ENCODE assay signal across 17 cellular contexts in the genomic region with DNA sequence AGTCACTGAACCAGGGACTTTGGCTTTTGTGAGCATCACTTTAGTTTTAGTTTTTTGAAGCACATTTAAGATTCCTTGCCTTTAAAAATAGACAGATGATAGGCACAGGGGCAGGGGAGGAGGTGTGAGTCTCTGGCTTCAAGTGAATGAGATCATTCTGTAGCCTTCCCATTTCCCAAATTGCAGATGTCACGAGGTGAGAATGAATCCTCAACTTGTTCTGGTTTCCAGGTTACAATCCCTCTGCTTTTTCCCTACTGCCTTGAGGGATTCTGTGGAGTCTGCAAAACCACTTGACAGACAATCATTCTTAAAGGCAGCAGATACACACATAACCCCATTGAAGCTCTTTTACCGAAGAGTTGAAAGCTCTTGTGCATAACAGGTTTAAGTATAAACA.
A peak's percentile ranks its signal among the peaks of the same experiment; 100 is the strongest.
DNase-seq lines count a peak whose midpoint lies in the region; ATAC-seq and TF ChIP-seq lines count a peak whose summit lies in the region.
"Had no signal": no experiment of that assay in that cellular context is flagged by ENCODE, and none has a peak within 500 bp of the region (broad histone marks: within the 10 kb centered on the region; RNA-seq: fewer than 3 reads in every experiment).

No MANE protein-coding gene starts in this region.

- no peak overlapping the region for H3K9ac ChIP-seq in mammary epithelial cell (ENCODE audit: insufficient read depth, low read length)
- H3K9ac ChIP-seq: BLaER1 had no signal

- intact Hi-C loops in mammary epithelial cell (cut with micrococcal nuclease): no loop called here
- intact Hi-C loops in MCF 10A (cut with micrococcal nuclease): no loop called here

- dilution Hi-C loops in mammary epithelial cell (cut with HindIII; ENCODE audit: low sequenced_read_pairs): no loop called here

- CTCF ChIA-PET in mammary epithelial cell (lab: Charles Lee; ENCODE audit: low non-redundant PET) (no interaction called here), MCF 10A (lab: Yijun Ruan, JAX) (interaction anchor here (0.9 to 1.0 kb wide), 2 partner anchors 9 to 31 kb away, joined by 3 to 4 read pairs; no protein-coding TSS in a partner anchor), T-cell (lab: Charles Lee) (no interaction called here)

- no peaks in the 10 kb centered on the region for H3K36me3 ChIP-seq in mammary epithelial cell (ENCODE audit: insufficient read depth, low read length)
- H3K36me3 ChIP-seq: BLaER1 had no signal

- BruUV-seq in mammary epithelial cell (replicated peaks; lab: Mats Ljungman, UMichigan): no TSS peak
- BruUV-seq in MCF 10A (replicated peaks; lab: Mats Ljungman, UMichigan): no TSS peak

- no peak overlapping the region for H2AFZ ChIP-seq in mammary epithelial cell (ENCODE audit: low read depth, low read length)

- POLR2A ChIA-PET in MCF 10A (lab: Yijun Ruan, JAX): no interaction called here
- POLR2A ChIA-PET in T-cell (lab: Charles Lee): no interaction called here

- H3K9me3 Mint-ChIP-seq in MCF 10A (ENCODE audit: unreplicated experiment) (no peaks in the 10 kb centered on the region), T-cell (no peaks in the 10 kb centered on the region)
- H3K9me3 Mint-ChIP-seq: CD4-positive, alpha-beta memory T cell; H9 had no signal

- no peak overlapping the region for H3K27ac ChIP-seq in mammary epithelial cell (ENCODE audit: insufficient read depth, low read depth, low read length)
- H3K27ac ChIP-seq: BLaER1 had no signal

- H3K27ac Mint-ChIP-seq in MCF 10A (ENCODE audit: low read depth, unreplicated experiment) (no peak overlapping the region), T-cell (no peak overlapping the region)
- H3K27ac Mint-ChIP-seq: CD14-positive monocyte; CD4-positive, alpha-beta memory T cell; H9 had no signal

- no peak for TF ChIP-seq CTCF in mammary epithelial cell (conservative IDR thresholded peaks at IDR 0.05 in 1 of 2, IDR thresholded peaks at IDR 0.05 in 1 of 2; ENCODE audit: extremely low read depth in 1 of 2, insufficient read depth in 1 of 2, low read depth in 1 of 2, low read length in 2 of 2)
- no peak for TF ChIP-seq CTCF in MCF 10A (IDR thresholded peaks at IDR 0.05; ENCODE audit: unreplicated experiment)
- TF ChIP-seq CTCF in epithelial cell of esophagus (IDR thresholded peaks at IDR 0.05; ENCODE audit: insufficient read depth, low read depth, low read length, missing control alignments): no peak

- H3K27me3 ChIP-seq in mammary epithelial cell (ENCODE audit: insufficient read depth, low read length): no peaks in the 10 kb centered on the region
- H3K27me3 ChIP-seq: BLaER1 had no signal

- in situ Hi-C loops in mammary epithelial cell (cut with MboI; ENCODE audit: low sequenced_read_pairs in 2 of 2): no loop called here

- no peak overlapping the region for H3K4me3 Mint-ChIP-seq in MCF 10A (ENCODE audit: unreplicated experiment)
- H3K4me3 Mint-ChIP-seq in T-cell: no peak overlapping the region
- H3K4me3 Mint-ChIP-seq: CD14-positive monocyte; CD4-positive, alpha-beta memory T cell; H9 had no signal

- WGBS in mammary epithelial cell (ENCODE audit: low coverage, missing lambda C conversion rate): 0% methylated on average over 2 of the region's 2 CpGs

- H3K4me2 ChIP-seq in mammary epithelial cell (ENCODE audit: insufficient read depth, low read depth, low read length): no peak overlapping the region
- H3K4me2 ChIP-seq: BLaER1 had no signal

- H3K4me1 ChIP-seq in mammary epithelial cell (ENCODE audit: insufficient read depth, low read length): no peaks in the 10 kb centered on the region
- H3K4me1 ChIP-seq: BLaER1 had no signal

- no peaks in the 10 kb centered on the region for H3K79me2 ChIP-seq in mammary epithelial cell (ENCODE audit: insufficient read depth, low read length)

- no peaks in the 10 kb centered on the region for H3K36me3 Mint-ChIP-seq in MCF 10A (ENCODE audit: insufficient read depth, unreplicated experiment)
- H3K36me3 Mint-ChIP-seq in T-cell: no peaks in the 10 kb centered on the region
- H3K36me3 Mint-ChIP-seq: CD14-positive monocyte; CD4-positive, alpha-beta memory T cell had no signal

- DNase-seq in mammary epithelial cell: peak; percentile 21
- no peak for DNase-seq in MCF 10A (ENCODE audit: unreplicated experiment)
- DNase-seq in NCI-H524 treated with DMSO at 0.1 percent for 48 hours (lab: John Stamatoyannopoulos, UW): peak; percentile 58
- DNase-seq in epithelial cell of esophagus (ENCODE audit: low read depth): peak; percentile 6
- DNase-seq in putamen (ENCODE audit: low spot score): peak; percentile 2
- DNase-seq in T-cell: no peak
- no peak for DNase-seq in activated CD8-positive, alpha-beta memory T cell treated with anti-CD3 and anti-CD28 coated beads, Interleukin-2, amount 50 U/mL, for 48 hours
- DNase-seq: 8988T; Calu3; CD4-positive, alpha-beta memory T cell; DMS79 treated with DMSO at 0.1 percent for 48 hours; GF-D8; H9; IMR-90 had no signal

- H3K4me1 Mint-ChIP-seq in MCF 10A (ENCODE audit: insufficient read depth, unreplicated experiment): no peaks in the 10 kb centered on the region
- H3K4me1 Mint-ChIP-seq in T-cell: no peaks in the 10 kb centered on the region
- H3K4me1 Mint-ChIP-seq: CD14-positive monocyte had no signal

- no peak for ATAC-seq in T-cell (replicated peaks in 1 of 4)
- ATAC-seq in HG02981 (IDR thresholded peaks at IDR 0.05; ENCODE audit: unreplicated experiment): no peak

- no peak overlapping the region for H3K4me3 ChIP-seq in mammary epithelial cell (replicated peaks in 1 of 3; ENCODE audit: insufficient read depth in 1 of 3, low read depth in 2 of 3, low read length in 3 of 3)
- no peak overlapping the region for H3K4me3 ChIP-seq in epithelial cell of esophagus (ENCODE audit: low read length)
- H3K4me3 ChIP-seq: BLaER1 had no signal

- no peaks in the 10 kb centered on the region for H4K20me1 ChIP-seq in mammary epithelial cell (ENCODE audit: insufficient read depth, low read length)
- H4K20me1 ChIP-seq: BLaER1 had no signal

- no peaks in the 10 kb centered on the region for H3K9me3 ChIP-seq in mammary epithelial cell (replicated peaks; ENCODE audit: insufficient read depth, low read length)
- H3K9me3 ChIP-seq: BLaER1 had no signal

- H3K27me3 Mint-ChIP-seq in MCF 10A (ENCODE audit: insufficient read depth, unreplicated experiment) (peaks cover 18% of the 10 kb centered on the region), T-cell (peaks cover 6 to 10% of the 10 kb centered on the region in 2 donors)

Comparison
In these comparisons a context has a peak if more than half of its experiments do, and no peak if none do; other contexts are left out.
1. DNase-seq: peak in mammary epithelial cell (single experiment), NCI-H524 treated with DMSO at 0.1 percent for 48 hours (single experiment), epithelial cell of esophagus (single experiment) and putamen (single experiment); none in MCF 10A (single experiment), T-cell (0 of 34) and activated CD8-positive, alpha-beta memory T cell treated with anti-CD3 and anti-CD28 coated beads, Interleukin-2, amount 50 U/mL, for 48 hours (single experiment).